In the genomic region with DNA sequence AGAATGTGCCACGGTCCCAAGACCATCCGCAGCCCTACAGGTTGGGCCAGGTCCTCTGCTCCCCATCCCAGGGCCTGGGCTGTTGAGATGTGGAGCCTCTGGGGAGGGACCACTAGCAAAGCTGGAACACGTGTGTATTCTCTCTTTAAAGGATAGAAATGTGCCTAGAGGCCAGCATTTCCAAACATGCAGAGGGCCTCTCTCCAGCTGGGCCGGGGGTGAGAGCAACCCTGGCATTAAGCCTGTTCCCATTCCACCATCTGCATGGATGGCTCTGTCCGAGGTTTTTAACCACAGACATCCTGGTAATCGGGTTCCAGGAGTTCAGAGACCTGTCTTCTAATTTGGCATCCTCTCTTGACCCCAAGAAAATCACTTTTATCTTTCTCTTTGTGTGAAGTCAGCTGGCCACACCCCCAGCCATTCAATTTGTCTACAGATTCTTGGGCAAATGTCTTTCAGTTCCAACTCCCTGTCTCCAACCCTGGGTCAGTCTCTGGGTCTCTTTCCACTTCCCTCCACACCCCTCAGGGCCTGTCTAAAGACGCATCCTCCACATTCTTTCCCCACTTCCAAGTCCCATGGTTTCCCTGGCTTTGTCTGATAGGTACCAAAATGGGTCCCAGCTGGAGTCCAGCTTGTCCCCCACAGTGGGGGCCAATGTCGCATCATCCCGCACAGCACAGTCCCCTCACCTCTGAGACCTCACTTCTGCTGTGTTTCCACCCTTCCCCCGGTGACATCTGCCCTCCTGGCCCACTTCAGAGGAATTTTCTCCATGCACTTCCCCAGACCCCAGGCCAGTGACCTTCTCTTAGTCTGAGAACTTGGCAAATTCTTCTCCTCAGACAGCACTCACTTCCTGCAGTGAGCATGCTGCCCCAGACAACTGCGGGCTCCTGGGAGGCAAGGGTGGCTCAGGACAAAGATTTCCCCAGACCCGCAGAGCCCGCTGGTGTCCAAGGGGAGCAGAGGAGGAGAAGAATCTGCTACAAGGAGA, we compare ENCODE assay signal across 13 cellular contexts. TPM values are rescaled to one million over a fixed set of nuclear protein-coding genes. Genes with fewer than 3 reads are reported as not detected.
DNase-seq lines count a peak whose midpoint lies in the region; ATAC-seq and TF ChIP-seq lines count a peak whose summit lies in the region.
"Had no signal": no experiment of that assay in that cellular context is flagged by ENCODE, and none has a peak within 500 bp of the region (broad histone marks: within the 10 kb centered on the region; RNA-seq: fewer than 3 reads in every experiment).

No MANE protein-coding gene starts in this region.

- TF ChIP-seq POLR2A in erythroblast (IDR thresholded peaks at IDR 0.05; ENCODE audit: low read length): no peak

- no peak for ATAC-seq in HG03280 (IDR thresholded peaks at IDR 0.05; ENCODE audit: unreplicated experiment)

- TF ChIP-seq CTCF in GM13976 (IDR thresholded peaks at IDR 0.05; ENCODE audit: borderline replicate concordance, control extremely low read depth, extremely low read depth, insufficient read depth, missing control alignments): no peak
- no peak for TF ChIP-seq CTCF in right atrium auricular region (IDR thresholded peaks at IDR 0.05)

- H3K9me3 ChIP-seq in right atrium auricular region (no peaks in the 10 kb centered on the region), skeletal muscle tissue (ENCODE audit: control insufficient read depth in 3 of 3, low read length in 3 of 3) (no peaks in the 10 kb centered on the region)
- H3K9me3 ChIP-seq: right lobe of liver had no signal

- H3K27ac ChIP-seq in right atrium auricular region: peak overlapping the region; percentile 81 to 89
- peak overlapping the region; percentile 74 for H3K27ac ChIP-seq in skeletal muscle tissue (ENCODE audit: low read depth, low read length)

- H3K27me3 ChIP-seq in right atrium auricular region (no peaks in the 10 kb centered on the region), skeletal muscle tissue (ENCODE audit: control insufficient read depth in 3 of 3, insufficient read depth in 3 of 3, low read length in 3 of 3) (no peaks in the 10 kb centered on the region)
- H3K27me3 ChIP-seq: right lobe of liver had no signal

- no peak overlapping the region for H3K4me3 ChIP-seq in right atrium auricular region
- peak overlapping the region in 1 of 3 donors; percentile 32 for H3K4me3 ChIP-seq in skeletal muscle tissue (ENCODE audit: low read length in 3 of 3)
- H3K4me3 ChIP-seq: right lobe of liver had no signal

- peaks cover 0 to 36% of the 10 kb centered on the region in 2 donors for H3K4me1 ChIP-seq in right atrium auricular region
- peaks cover 20 to 28% (median 25%) of the 10 kb centered on the region in 3 donors for H3K4me1 ChIP-seq in skeletal muscle tissue (ENCODE audit: control insufficient read depth in 3 of 3, insufficient read depth in 3 of 3, low read length in 3 of 3)
- H3K4me1 ChIP-seq: right lobe of liver had no signal

- H3K36me3 ChIP-seq in right atrium auricular region (no peaks in the 10 kb centered on the region), skeletal muscle tissue (ENCODE audit: control insufficient read depth in 3 of 3, insufficient read depth in 3 of 3, low read length in 3 of 3) (no peaks in the 10 kb centered on the region)
- H3K36me3 ChIP-seq: right lobe of liver had no signal

- in situ Hi-C loops in GM13976 (cut with MboI; ENCODE audit: low sequenced_read_pairs, unreplicated experiment): no loop called here

- H3K9ac ChIP-seq in skeletal muscle tissue (ENCODE audit: low read depth in 1 of 3, low read length in 3 of 3): no peak overlapping the region

- DNase-seq in GM13976 (ENCODE audit: low spot score): peak; percentile 22
- DNase-seq in astrocyte of the hippocampus (ENCODE audit: low read depth, low spot score): peak; percentile 64
- DNase-seq in right atrium auricular region (ENCODE audit: low spot score): no peak
- no peak for DNase-seq in NCI-H226
- DNase-seq in erythroblast (lab: John Stamatoyannopoulos, UW): no peak
- no peak for DNase-seq in AML-193 (lab: John Stamatoyannopoulos, UW)
- DNase-seq: CD4-positive, CD25-positive, alpha-beta regulatory T cell; endodermal cell; kidney; NCI-H1048; right lobe of liver had no signal

RNA-seq across cellular contexts. Expression of gene PTPDC1, which starts 56.8 kb away (rescaled TPM):
- 10 to 100 TPM in 1 of 2 donors, 1 to 10 TPM in 1; 9.6 to 10.2 TPM for total RNA-seq in right atrium auricular region
- 11.0 TPM for total RNA-seq in skeletal muscle tissue

Comparison
In these comparisons a context has a peak if more than half of its experiments do, and no peak if none do; other contexts are left out.
1. DNase-seq: peak in GM13976 (single experiment) and astrocyte of the hippocampus (single experiment); none in right atrium auricular region (single experiment), NCI-H226 (single experiment), erythroblast (0 of 2) and AML-193 (0 of 2).